Comparison of ENCODE assay signal across 11 cellular contexts in genomic region chr2:109164739-109165221, GRCh38. TPM values are rescaled to one million over a fixed set of nuclear protein-coding genes. Genes with fewer than 3 reads are reported as not detected.
DNase-seq lines count a peak whose midpoint lies in the region; ATAC-seq and TF ChIP-seq lines count a peak whose summit lies in the region.
"Had no signal": no experiment of that assay in that cellular context is flagged by ENCODE, and none has a peak within 500 bp of the region (broad histone marks: within the 10 kb centered on the region; RNA-seq: fewer than 3 reads in every experiment).

No MANE protein-coding gene starts in this region.

- in situ Hi-C loops in Panc1 (cut with HindIII; ENCODE audit: low pct_unique_long_range_greater_than_20kb, low sequenced_read_pairs): no loop called here

- no peak for TF ChIP-seq CTCF in Panc1 (IDR thresholded peaks at IDR 0.05)
- no peak for TF ChIP-seq CTCF in psoas muscle (IDR thresholded peaks at IDR 0.05)

- ATAC-seq in Panc1 (no peak), psoas muscle (no peak), GM21360 (IDR thresholded peaks at IDR 0.05; ENCODE audit: unreplicated experiment) (no peak)
- ATAC-seq: K562 had no signal

- POLR2A ChIA-PET in Panc1 (lab: Charles Lee): no interaction called here

- DNase-seq in CD1c-positive myeloid dendritic cell (ENCODE audit: extremely low spot score) (peak; percentile 26), Panc1 (ENCODE audit: low read depth, low spot score) (no peak), fibroblast of gingiva (ENCODE audit: low read depth) (peak; percentile 55), psoas muscle (peak in 1 of 2 donors; percentile 44), NAMALWA (ENCODE audit: low spot score) (no peak)
- no peak for DNase-seq in activated T-cell treated with anti-CD3 and anti-CD28 coated beads, Interleukin-2, amount 50 U/mL, for 1 hour
- no peak for DNase-seq in stimulated activated naive CD4-positive, alpha-beta T cell treated with Interleukin-2 at 50 U/mL for 16 hours (lab: John Stamatoyannopoulos, UW)
- DNase-seq: SHP77 had no signal

- H3K9me3 ChIP-seq in Panc1 (ENCODE audit: control insufficient read depth, insufficient read depth, low read depth, low read length): no peaks in the 10 kb centered on the region
- H3K9me3 ChIP-seq in psoas muscle: no peaks in the 10 kb centered on the region

- H3K27ac ChIP-seq in Panc1 (ENCODE audit: low read length) (0 out of 2 replicates have a peak overlapping the region, but pooled peaks have one; percentile 23), psoas muscle (peak overlapping the region; percentile 55)
- H3K27ac ChIP-seq: neural progenitor cell had no signal

- CTCF ChIA-PET in Panc1 (lab: Charles Lee): no interaction called here

- no TSS peak for BruUV-seq in Panc1 (replicated peaks; lab: Mats Ljungman, UMichigan)

- no peak overlapping the region for H3K4me3 ChIP-seq in Panc1 (ENCODE audit: low read depth in 2 of 2, low read length in 2 of 2)
- H3K4me3 ChIP-seq in psoas muscle: no peak overlapping the region
- H3K4me3 ChIP-seq: K562, neural progenitor cell had no signal

- H3K36me3 ChIP-seq in Panc1 (ENCODE audit: control insufficient read depth, insufficient read depth, low read length) (no peaks in the 10 kb centered on the region), psoas muscle (ENCODE audit: insufficient read depth in 1 of 2, low read depth in 1 of 2) (no peaks in the 10 kb centered on the region)
- H3K36me3 ChIP-seq: neural progenitor cell had no signal

- intact Hi-C loops in Panc1 (cut with micrococcal nuclease; ENCODE audit: unreplicated experiment): no loop called here
- intact Hi-C loops in psoas muscle (cut with DNase I): loop anchor here in 1 of 2 donors (5.0 kb wide), 1 partner anchor 32 kb away; no protein-coding TSS in a partner anchor

- WGBS in psoas muscle, 3 donors: 13 to 43% (median 20%) methylated on average over 3 of the region's 3 CpGs

- H3K27me3 ChIP-seq in Panc1 (ENCODE audit: control insufficient read depth, insufficient read depth, low read length) (no peaks in the 10 kb centered on the region), psoas muscle (ENCODE audit: insufficient read depth in 3 of 3, low read length in 2 of 3) (no peaks in the 10 kb centered on the region)
- H3K27me3 ChIP-seq: neural progenitor cell had no signal

- H3K4me1 ChIP-seq in Panc1 (ENCODE audit: control insufficient read depth, insufficient read depth, low read length): peaks cover 15% of the 10 kb centered on the region
- peaks cover 44% of the 10 kb centered on the region for H3K4me1 ChIP-seq in psoas muscle
- H3K4me1 ChIP-seq: neural progenitor cell had no signal

RNA-seq across cellular contexts. Expression of gene SH3RF3, which starts 35.8 kb away (rescaled TPM):
- 4.9 TPM for total RNA-seq in Panc1 (2021; ENCODE audit: unreplicated experiment)
- polyA plus RNA-seq in Panc1 (2012; ENCODE audit: insufficient read length): 5.4 TPM
- total RNA-seq in psoas muscle: 10 to 100 TPM in 2 of 4 donors, 1 to 10 TPM in 2; 6.8 to 27.0 (median 12.9) TPM
- 10 to 100 TPM in 1 of 3 donors, 1 to 10 TPM in 2; 4.6 to 15.6 (median 9.0) TPM for polyA plus RNA-seq in psoas muscle
- polyA plus RNA-seq: K562 had no signal

Comparison
In these comparisons a context has a peak if more than half of its experiments do, and no peak if none do; other contexts are left out.
1. DNase-seq: peak in CD1c-positive myeloid dendritic cell (single experiment) and fibroblast of gingiva (single experiment); none in Panc1 (single experiment), activated T-cell treated with anti-CD3 and anti-CD28 coated beads, Interleukin-2, amount 50 U/mL, for 1 hour (single experiment), stimulated activated naive CD4-positive, alpha-beta T cell treated with Interleukin-2 at 50 U/mL for 16 hours (single experiment) and NAMALWA (single experiment).